1 cellular context compared by ENCODE assay signal in the genomic region with DNA sequence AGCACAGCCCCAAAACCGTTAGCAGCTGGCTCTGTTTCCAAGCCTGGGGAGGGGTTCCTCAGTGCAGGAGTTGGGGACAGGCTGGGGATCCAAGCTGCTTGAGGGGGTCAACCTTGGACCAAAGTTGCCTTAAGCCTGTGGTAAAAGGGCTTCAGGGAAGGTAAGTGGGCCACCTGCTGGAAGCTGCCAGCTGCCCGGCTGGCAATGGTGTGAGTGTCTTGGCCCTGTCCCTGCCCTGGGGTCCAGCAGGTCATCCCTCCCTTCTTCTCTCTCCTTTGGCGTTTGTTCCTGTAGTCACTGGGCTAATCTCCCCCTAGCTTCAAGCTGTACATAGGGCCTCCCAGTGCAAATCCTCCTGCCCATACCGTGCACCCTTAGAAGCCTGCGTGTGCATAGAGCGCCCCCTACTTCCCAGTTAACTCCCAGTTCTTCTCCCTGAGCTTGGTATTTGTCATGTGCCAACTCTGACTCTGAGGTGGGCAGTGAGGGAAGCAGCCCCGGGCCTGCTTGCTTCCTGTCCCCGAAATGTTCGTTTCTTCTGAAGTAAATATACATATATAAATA.
TF ChIP-seq lines count a peak whose summit lies in the region.

No MANE protein-coding gene starts in this region.

TF ChIP-seq in HepG2, 621 proteins besides CTCF, POLR2A, EP300 and RAD21 (continues in another document):
- TF ChIP-seq, protein P1, sequence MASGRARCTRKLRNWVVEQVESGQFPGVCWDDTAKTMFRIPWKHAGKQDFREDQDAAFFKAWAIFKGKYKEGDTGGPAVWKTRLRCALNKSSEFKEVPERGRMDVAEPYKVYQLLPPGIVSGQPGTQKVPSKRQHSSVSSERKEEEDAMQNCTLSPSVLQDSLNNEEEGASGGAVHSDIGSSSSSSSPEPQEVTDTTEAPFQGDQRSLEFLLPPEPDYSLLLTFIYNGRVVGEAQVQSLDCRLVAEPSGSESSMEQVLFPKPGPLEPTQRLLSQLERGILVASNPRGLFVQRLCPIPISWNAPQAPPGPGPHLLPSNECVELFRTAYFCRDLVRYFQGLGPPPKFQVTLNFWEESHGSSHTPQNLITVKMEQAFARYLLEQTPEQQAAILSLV (CRISPR knock-in tag; IDR thresholded peaks at IDR 0.05; ENCODE audit: borderline replicate concordance): peak; percentile 41; the same call in 1 of the 2 replicates
- TF ChIP-seq ZMYM2 (CRISPR knock-in tag; IDR thresholded peaks at IDR 0.05) (no peak), MBD4 (IDR thresholded peaks at IDR 0.05; ENCODE audit: borderline replicate concordance, low read length) (no peak), ETS1 (CRISPR knock-in tag; IDR thresholded peaks at IDR 0.05) (no peak), ZNF260 (CRISPR knock-in tag; IDR thresholded peaks at IDR 0.05; ENCODE audit: borderline replicate concordance, low read depth) (no peak), U2AF1 (optimal IDR thresholded peaks at IDR 0.05; ENCODE audit: low read depth, low read length) (no peak), PITX1 (CRISPR knock-in tag; IDR thresholded peaks at IDR 0.05) (peak; percentile 41; the same call in 1 of the 2 replicates), ZNF136 (CRISPR knock-in tag; IDR thresholded peaks at IDR 0.05; ENCODE audit: low read depth) (no peak), TOE1 (CRISPR knock-in tag; IDR thresholded peaks at IDR 0.05) (no peak), ZFP1 (CRISPR knock-in tag; IDR thresholded peaks at IDR 0.05) (no peak), STAG1 (CRISPR knock-in tag; IDR thresholded peaks at IDR 0.05) (peak; percentile 79), ZNF75D (CRISPR knock-in tag; IDR thresholded peaks at IDR 0.05; ENCODE audit: borderline replicate concordance) (no peak), ARID4A (CRISPR knock-in tag; IDR thresholded peaks at IDR 0.05; ENCODE audit: borderline replicate concordance) (0 out of 2 replicates have a peak, but pooled peaks have one; percentile 26), CHCHD3 (CRISPR knock-in tag; IDR thresholded peaks at IDR 0.05) (no peak), SKI (IDR thresholded peaks at IDR 0.05; ENCODE audit: partially characterized antibody) (no peak), ZNF713 (CRISPR knock-in tag; IDR thresholded peaks at IDR 0.05) (no peak), KDM2A (CRISPR knock-in tag; IDR thresholded peaks at IDR 0.05; ENCODE audit: borderline replicate concordance, low read depth) (peak; percentile 58; the same call in 1 of the 2 replicates), ZBTB7A (CRISPR knock-in tag; IDR thresholded peaks at IDR 0.05) (0 out of 2 replicates have a peak, but pooled peaks have one; percentile 35), ARID2 (CRISPR knock-in tag; IDR thresholded peaks at IDR 0.05; ENCODE audit: borderline replicate concordance) (no peak), ZNF563 (CRISPR knock-in tag; IDR thresholded peaks at IDR 0.05) (no peak), ISL2 (CRISPR knock-in tag; IDR thresholded peaks at IDR 0.05) (0 out of 2 replicates have a peak, but pooled peaks have one; percentile 30), SMC3 (IDR thresholded peaks at IDR 0.05; ENCODE audit: low read length) (peak; percentile 56; the same call in 1 of the 2 replicates), PLRG1 (conservative IDR thresholded peaks at IDR 0.05) (no peak), ZNF10 (CRISPR knock-in tag; IDR thresholded peaks at IDR 0.05; ENCODE audit: borderline replicate concordance, low read depth) (no peak), ZNF484 (CRISPR knock-in tag; IDR thresholded peaks at IDR 0.05; ENCODE audit: borderline replicate concordance, low read depth) (no peak), GABPA (IDR thresholded peaks at IDR 0.05; ENCODE audit: low read depth, low read length) (no peak), GABPA (CRISPR knock-in tag; IDR thresholded peaks at IDR 0.05; ENCODE audit: low read depth) (peak; percentile 32; the same call in 1 of the 2 replicates), ZNF616 (CRISPR knock-in tag; IDR thresholded peaks at IDR 0.05; ENCODE audit: low read depth) (no peak), RBM22 (optimal IDR thresholded peaks at IDR 0.05; ENCODE audit: low read length) (peak; percentile 81)
- TF ChIP-seq, protein P2, sequence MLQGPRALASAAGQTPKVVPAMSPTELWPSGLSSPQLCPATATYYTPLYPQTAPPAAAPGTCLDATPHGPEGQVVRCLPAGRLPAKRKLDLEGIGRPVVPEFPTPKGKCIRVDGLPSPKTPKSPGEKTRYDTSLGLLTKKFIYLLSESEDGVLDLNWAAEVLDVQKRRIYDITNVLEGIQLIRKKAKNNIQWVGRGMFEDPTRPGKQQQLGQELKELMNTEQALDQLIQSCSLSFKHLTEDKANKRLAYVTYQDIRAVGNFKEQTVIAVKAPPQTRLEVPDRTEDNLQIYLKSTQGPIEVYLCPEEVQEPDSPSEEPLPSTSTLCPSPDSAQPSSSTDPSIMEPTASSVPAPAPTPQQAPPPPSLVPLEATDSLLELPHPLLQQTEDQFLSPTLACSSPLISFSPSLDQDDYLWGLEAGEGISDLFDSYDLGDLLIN (CRISPR knock-in tag; IDR thresholded peaks at IDR 0.05; ENCODE audit: borderline replicate concordance): no peak
- TF ChIP-seq, protein P3, sequence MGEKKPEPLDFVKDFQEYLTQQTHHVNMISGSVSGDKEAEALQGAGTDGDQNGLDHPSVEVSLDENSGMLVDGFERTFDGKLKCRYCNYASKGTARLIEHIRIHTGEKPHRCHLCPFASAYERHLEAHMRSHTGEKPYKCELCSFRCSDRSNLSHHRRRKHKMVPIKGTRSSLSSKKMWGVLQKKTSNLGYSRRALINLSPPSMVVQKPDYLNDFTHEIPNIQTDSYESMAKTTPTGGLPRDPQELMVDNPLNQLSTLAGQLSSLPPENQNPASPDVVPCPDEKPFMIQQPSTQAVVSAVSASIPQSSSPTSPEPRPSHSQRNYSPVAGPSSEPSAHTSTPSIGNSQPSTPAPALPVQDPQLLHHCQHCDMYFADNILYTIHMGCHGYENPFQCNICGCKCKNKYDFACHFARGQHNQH (CRISPR knock-in tag; IDR thresholded peaks at IDR 0.05): 0 out of 2 replicates have a peak, but pooled peaks have one; percentile 32
- TF ChIP-seq, protein P4, sequence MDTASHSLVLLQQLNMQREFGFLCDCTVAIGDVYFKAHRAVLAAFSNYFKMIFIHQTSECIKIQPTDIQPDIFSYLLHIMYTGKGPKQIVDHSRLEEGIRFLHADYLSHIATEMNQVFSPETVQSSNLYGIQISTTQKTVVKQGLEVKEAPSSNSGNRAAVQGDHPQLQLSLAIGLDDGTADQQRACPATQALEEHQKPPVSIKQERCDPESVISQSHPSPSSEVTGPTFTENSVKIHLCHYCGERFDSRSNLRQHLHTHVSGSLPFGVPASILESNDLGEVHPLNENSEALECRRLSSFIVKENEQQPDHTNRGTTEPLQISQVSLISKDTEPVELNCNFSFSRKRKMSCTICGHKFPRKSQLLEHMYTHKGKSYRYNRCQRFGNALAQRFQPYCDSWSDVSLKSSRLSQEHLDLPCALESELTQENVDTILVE (CRISPR knock-in tag; IDR thresholded peaks at IDR 0.05): no peak
- TF ChIP-seq, protein P5, sequence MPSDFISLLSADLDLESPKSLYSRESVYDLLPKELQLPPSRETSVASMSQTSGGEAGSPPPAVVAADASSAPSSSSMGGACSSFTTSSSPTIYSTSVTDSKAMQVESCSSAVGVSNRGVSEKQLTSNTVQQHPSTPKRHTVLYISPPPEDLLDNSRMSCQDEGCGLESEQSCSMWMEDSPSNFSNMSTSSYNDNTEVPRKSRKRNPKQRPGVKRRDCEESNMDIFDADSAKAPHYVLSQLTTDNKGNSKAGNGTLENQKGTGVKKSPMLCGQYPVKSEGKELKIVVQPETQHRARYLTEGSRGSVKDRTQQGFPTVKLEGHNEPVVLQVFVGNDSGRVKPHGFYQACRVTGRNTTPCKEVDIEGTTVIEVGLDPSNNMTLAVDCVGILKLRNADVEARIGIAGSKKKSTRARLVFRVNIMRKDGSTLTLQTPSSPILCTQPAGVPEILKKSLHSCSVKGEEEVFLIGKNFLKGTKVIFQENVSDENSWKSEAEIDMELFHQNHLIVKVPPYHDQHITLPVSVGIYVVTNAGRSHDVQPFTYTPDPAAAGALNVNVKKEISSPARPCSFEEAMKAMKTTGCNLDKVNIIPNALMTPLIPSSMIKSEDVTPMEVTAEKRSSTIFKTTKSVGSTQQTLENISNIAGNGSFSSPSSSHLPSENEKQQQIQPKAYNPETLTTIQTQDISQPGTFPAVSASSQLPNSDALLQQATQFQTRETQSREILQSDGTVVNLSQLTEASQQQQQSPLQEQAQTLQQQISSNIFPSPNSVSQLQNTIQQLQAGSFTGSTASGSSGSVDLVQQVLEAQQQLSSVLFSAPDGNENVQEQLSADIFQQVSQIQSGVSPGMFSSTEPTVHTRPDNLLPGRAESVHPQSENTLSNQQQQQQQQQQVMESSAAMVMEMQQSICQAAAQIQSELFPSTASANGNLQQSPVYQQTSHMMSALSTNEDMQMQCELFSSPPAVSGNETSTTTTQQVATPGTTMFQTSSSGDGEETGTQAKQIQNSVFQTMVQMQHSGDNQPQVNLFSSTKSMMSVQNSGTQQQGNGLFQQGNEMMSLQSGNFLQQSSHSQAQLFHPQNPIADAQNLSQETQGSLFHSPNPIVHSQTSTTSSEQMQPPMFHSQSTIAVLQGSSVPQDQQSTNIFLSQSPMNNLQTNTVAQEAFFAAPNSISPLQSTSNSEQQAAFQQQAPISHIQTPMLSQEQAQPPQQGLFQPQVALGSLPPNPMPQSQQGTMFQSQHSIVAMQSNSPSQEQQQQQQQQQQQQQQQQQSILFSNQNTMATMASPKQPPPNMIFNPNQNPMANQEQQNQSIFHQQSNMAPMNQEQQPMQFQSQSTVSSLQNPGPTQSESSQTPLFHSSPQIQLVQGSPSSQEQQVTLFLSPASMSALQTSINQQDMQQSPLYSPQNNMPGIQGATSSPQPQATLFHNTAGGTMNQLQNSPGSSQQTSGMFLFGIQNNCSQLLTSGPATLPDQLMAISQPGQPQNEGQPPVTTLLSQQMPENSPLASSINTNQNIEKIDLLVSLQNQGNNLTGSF (CRISPR knock-in tag; IDR thresholded peaks at IDR 0.05): no peak
- TF ChIP-seq, protein P6, sequence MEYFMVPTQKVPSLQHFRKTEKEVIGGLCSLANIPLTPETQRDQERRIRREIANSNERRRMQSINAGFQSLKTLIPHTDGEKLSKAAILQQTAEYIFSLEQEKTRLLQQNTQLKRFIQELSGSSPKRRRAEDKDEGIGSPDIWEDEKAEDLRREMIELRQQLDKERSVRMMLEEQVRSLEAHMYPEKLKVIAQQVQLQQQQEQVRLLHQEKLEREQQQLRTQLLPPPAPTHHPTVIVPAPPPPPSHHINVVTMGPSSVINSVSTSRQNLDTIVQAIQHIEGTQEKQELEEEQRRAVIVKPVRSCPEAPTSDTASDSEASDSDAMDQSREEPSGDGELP (IDR thresholded peaks at IDR 0.05; ENCODE audit: borderline replicate concordance, low read depth): no peak
- TF ChIP-seq, protein P7, sequence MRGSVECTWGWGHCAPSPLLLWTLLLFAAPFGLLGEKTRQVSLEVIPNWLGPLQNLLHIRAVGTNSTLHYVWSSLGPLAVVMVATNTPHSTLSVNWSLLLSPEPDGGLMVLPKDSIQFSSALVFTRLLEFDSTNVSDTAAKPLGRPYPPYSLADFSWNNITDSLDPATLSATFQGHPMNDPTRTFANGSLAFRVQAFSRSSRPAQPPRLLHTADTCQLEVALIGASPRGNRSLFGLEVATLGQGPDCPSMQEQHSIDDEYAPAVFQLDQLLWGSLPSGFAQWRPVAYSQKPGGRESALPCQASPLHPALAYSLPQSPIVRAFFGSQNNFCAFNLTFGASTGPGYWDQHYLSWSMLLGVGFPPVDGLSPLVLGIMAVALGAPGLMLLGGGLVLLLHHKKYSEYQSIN (CRISPR knock-in tag; IDR thresholded peaks at IDR 0.05; ENCODE audit: borderline replicate concordance): no peak
- TF ChIP-seq, protein P8, sequence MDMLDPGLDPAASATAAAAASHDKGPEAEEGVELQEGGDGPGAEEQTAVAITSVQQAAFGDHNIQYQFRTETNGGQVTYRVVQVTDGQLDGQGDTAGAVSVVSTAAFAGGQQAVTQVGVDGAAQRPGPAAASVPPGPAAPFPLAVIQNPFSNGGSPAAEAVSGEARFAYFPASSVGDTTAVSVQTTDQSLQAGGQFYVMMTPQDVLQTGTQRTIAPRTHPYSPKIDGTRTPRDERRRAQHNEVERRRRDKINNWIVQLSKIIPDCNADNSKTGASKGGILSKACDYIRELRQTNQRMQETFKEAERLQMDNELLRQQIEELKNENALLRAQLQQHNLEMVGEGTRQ (IDR thresholded peaks at IDR 0.05; ENCODE audit: low read depth, low read length): no peak
- TF ChIP-seq, protein P8 (CRISPR knock-in tag; IDR thresholded peaks at IDR 0.05; ENCODE audit: borderline replicate concordance): no peak
